ENCODE assay signal across 12 cellular contexts in the genomic region with DNA sequence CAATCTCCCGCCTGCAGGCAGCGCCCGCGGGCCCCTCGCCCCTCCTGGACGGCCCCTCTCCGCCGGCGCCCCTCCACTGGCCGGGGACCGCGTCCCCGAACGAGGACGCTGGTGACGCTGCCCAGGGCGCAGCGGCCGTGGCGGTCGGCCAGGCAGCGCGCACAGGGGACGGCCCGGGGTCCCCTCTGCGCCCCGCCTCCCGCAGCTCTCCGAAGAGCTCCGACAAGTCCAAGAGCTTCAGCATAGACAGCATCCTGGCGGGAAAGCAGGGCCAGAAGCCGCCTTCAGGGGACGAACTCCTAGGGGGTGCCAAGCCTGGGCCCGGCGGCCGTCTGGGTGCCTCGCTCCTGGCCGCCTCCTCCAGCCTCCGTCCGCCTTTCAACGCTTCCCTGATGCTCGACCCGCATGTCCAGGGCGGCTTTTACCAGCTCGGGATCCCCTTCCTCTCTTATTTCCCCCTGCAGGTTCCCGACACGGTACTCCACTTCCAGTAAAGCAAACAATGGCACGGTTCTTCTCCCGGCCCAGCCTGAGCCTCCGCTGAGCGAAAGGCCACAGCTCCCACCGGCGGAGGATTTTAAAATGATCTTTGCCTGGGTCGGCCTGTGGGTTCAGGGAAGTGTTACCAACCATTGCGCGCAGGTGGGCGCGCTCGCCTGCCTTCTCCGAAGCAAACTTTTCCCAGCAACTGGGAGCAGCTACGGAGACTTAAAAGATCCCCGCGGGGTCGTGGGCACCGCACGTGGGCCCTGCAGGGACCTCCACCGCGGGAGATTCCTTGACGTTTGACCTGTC. TPM values are rescaled to one million over a fixed set of nuclear protein-coding genes. Genes with fewer than 3 reads are reported as not detected.
DNase-seq lines count a peak whose midpoint lies in the region; ATAC-seq and TF ChIP-seq lines count a peak whose summit lies in the region.
"Had no signal": no experiment of that assay in that cellular context is flagged by ENCODE, and none has a peak within 500 bp of the region (broad histone marks: within the 10 kb centered on the region; RNA-seq: fewer than 3 reads in every experiment).

No MANE protein-coding gene starts in this region.

- H3K4me3 ChIP-seq in HFF-Myc (replicated peaks; ENCODE audit: low read depth, low read length) = peak overlapping the region; percentile 64
- peak overlapping the region; percentile 54 for H3K4me3 ChIP-seq in astrocyte of the spinal cord (ENCODE audit: low read depth, low read length)
- peak overlapping the region; percentile 42 for H3K4me3 ChIP-seq in iPS-18a (ENCODE audit: low read length)
- H3K4me3 ChIP-seq in skin epidermis = peak overlapping the region in 4 of 7 experiments; percentile 18 to 30 (median 20)

- H3K4me1 ChIP-seq in iPS-18a (ENCODE audit: control insufficient read depth, low read depth, low read length) = peaks cover 28% of the 10 kb centered on the region
- H3K4me1 ChIP-seq in foreskin keratinocyte = no peaks in the 10 kb centered on the region

- no peak overlapping the region for H3K27ac ChIP-seq in iPS-18a (ENCODE audit: low read length)
- H3K27ac ChIP-seq in skin epidermis = peak overlapping the region in 7 of 21 experiments; percentile 1 to 69 (median 43)
- no peak overlapping the region for H3K27ac ChIP-seq in foreskin keratinocyte

- H3K9me3 ChIP-seq in iPS-18a (ENCODE audit: control insufficient read depth, low read depth, low read length) = no peaks in the 10 kb centered on the region

- ATAC-seq in HG03175 (IDR thresholded peaks at IDR 0.05; ENCODE audit: unreplicated experiment) (no peak), sciatic nerve (no peak), foreskin keratinocyte (no peak)

- H3K27me3 ChIP-seq in iPS-18a (ENCODE audit: control insufficient read depth, insufficient read depth, low read length) (peaks cover 97% of the 10 kb centered on the region), foreskin keratinocyte (peaks cover 78% of the 10 kb centered on the region)

- no peak for DNase-seq in HFF-Myc (ENCODE audit: extremely low read depth, low read depth)
- DNase-seq in astrocyte of the spinal cord (ENCODE audit: low read depth, low spot score) = peak; percentile 46
- DNase-seq in NCI-H1436 (lab: John Stamatoyannopoulos, UW) = no peak
- no peak for DNase-seq in sciatic nerve (ENCODE audit: low spot score)
- no peak for DNase-seq in foreskin keratinocyte
- DNase-seq: activated B cell treated with CpG ODN at 0.5 μM for 24 hours; activated naive CD4-positive, alpha-beta T cell; DMS79; NCI-H187 had no signal

- in situ Hi-C loops in astrocyte of the spinal cord (cut with HindIII; ENCODE audit: low sequenced_read_pairs) = no loop called here

- H3K9ac ChIP-seq in iPS-18a (ENCODE audit: low read length) = no peak overlapping the region

- H3K36me3 ChIP-seq in iPS-18a (ENCODE audit: control insufficient read depth, low read depth, low read length) = no peaks in the 10 kb centered on the region

- no peak for TF ChIP-seq CTCF in HFF-Myc (IDR thresholded peaks at IDR 0.05; ENCODE audit: low read depth, low read length, missing control alignments)
- TF ChIP-seq CTCF in astrocyte of the spinal cord (IDR thresholded peaks at IDR 0.05; ENCODE audit: low read depth, low read length) = no peak
- TF ChIP-seq CTCF in foreskin keratinocyte (conservative IDR thresholded peaks at IDR 0.05) = no peak

- intact Hi-C loops in sciatic nerve (cut with DNase I) = loop anchor here (10.0 kb wide), 1 partner anchor 175 kb away; no protein-coding TSS in a partner anchor

RNA-seq across cellular contexts. Expression of gene FOXL1, which starts 1.1 kb away (rescaled TPM):
- total RNA-seq in sciatic nerve = 7.5 TPM
- 0.46 and 0.51 TPM in 2 replicates for total RNA-seq in foreskin keratinocyte
- 0.31 and 0.32 TPM in 2 replicates for polyA plus RNA-seq in foreskin keratinocyte
- total RNA-seq: activated B cell treated with CpG ODN at 0.5 μM for 24 hours had no signal

RNA-seq across cellular contexts. Expression of gene FOXC2, which starts 12.8 kb away (rescaled TPM):
- total RNA-seq in sciatic nerve (20.0 TPM), foreskin keratinocyte (not detected in 2 replicates)
- polyA plus RNA-seq in foreskin keratinocyte = not detected in 2 replicates
- total RNA-seq: activated B cell treated with CpG ODN at 0.5 μM for 24 hours had no signal

RNA-seq across cellular contexts. Expression of gene MTHFSD, which starts 24.4 kb away (rescaled TPM):
- total RNA-seq in sciatic nerve = 19.2 TPM
- total RNA-seq in foreskin keratinocyte = 12.7 and 13.1 TPM in 2 replicates
- polyA plus RNA-seq in foreskin keratinocyte = 6.9 and 7.3 TPM in 2 replicates

Comparison
In these comparisons a context has a peak if more than half of its experiments do, and no peak if none do; other contexts are left out.
1. RNA of gene FOXC2, which starts 12.8 kb away (total RNA-seq): 20.0 TPM in sciatic nerve (single experiment); not detected in foreskin keratinocyte; every median in the first group is over 10 times any median in the second.
2. Peak in every context shown above with its lines, with median percentiles within 50 percentile points of each other: H3K4me3 ChIP-seq.